In the genomic region with DNA sequence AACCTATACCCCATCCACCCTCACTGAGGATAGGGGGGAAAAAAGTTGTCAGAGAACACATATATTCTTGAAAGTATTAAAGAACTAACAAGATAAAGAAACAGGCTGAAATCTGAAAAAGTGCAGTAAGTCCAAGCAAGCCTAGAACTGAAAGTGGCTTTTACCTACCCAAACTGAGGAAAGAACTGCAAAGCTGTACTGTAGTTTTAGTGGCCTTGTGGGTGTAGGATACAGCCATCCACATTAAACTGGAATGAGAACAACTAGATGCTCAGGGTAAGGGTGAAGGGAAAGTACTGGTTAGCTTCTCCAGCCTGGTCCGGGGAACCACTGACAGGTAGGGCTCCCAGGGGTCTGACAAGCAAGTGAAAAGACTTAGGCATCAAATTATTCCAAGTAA, we compare ENCODE assay signal across 15 cellular contexts. TPM values are rescaled to one million over a fixed set of nuclear protein-coding genes. Genes with fewer than 3 reads are reported as not detected.
A peak's percentile ranks its signal among the peaks of the same experiment; 100 is the strongest.
DNase-seq lines count a peak whose midpoint lies in the region; ATAC-seq and TF ChIP-seq lines count a peak whose summit lies in the region.
"Had no signal": no experiment of that assay in that cellular context is flagged by ENCODE, and none has a peak within 500 bp of the region (broad histone marks: within the 10 kb centered on the region; RNA-seq: fewer than 3 reads in every experiment).

No MANE protein-coding gene starts in this region.

- no TSS peak for BruUV-seq in OCI-LY7 (replicated peaks; lab: Mats Ljungman, UMichigan)

- peak overlapping the region; percentile 15 to 77 (median 57) for H3K27ac Mint-ChIP-seq in CD4-positive, alpha-beta memory T cell
- peak overlapping the region in 4 of 6 donors; percentile 29 to 70 (median 50) for H3K27ac Mint-ChIP-seq in immature natural killer cell

- H3K4me3 Mint-ChIP-seq in CD4-positive, alpha-beta memory T cell = peak overlapping the region in 4 of 8 donors; percentile 8 to 61 (median 40)
- peak overlapping the region in 1 of 5 donors; percentile 18 for H3K4me3 Mint-ChIP-seq in immature natural killer cell

- H3K36me3 ChIP-seq in CD4-positive, alpha-beta memory T cell (ENCODE audit: insufficient read depth, low read length) = peaks cover 4% of the 10 kb centered on the region
- H3K36me3 ChIP-seq in OCI-LY7 (ENCODE audit: insufficient read depth, low read length) = peaks cover 6% of the 10 kb centered on the region
- H3K36me3 ChIP-seq: thyroid gland had no signal

- H3K79me2 ChIP-seq in OCI-LY7 (ENCODE audit: insufficient read depth, low read depth, low read length) = peaks cover 100% of the 10 kb centered on the region

- H3K27me3 ChIP-seq in CD4-positive, alpha-beta memory T cell (ENCODE audit: insufficient read depth, low read length) = no peaks in the 10 kb centered on the region
- H3K27me3 ChIP-seq: BLaER1 treated with 17β-estradiol and CSF1 and Interleukin-3, amounts not matched to agents 10 nM and 100 nM; thyroid gland had no signal

- POLR2A ChIA-PET in CD4-positive, alpha-beta memory T cell (lab: Charles Lee; ENCODE audit: partially characterized antibody) = interaction anchor here (1.6 kb wide), 1 partner anchor 9 kb away, joined by 15 read pairs; the partner anchor contains the start of gene UBP1
- POLR2A ChIA-PET in OCI-LY7 (lab: Charles Lee) = interaction anchor here (0.5 to 3.0 kb wide), 4 partner anchors 9 to 317 kb away, joined by 4 to 22 read pairs (median 6); partner anchors contain the start of gene UBP1

- in situ Hi-C loops in KBM-7 (cut with MboI; ENCODE audit: low pct_unique_long_range_greater_than_20kb, low sequenced_read_pairs) = no loop called here

- H3K9me3 ChIP-seq in CD4-positive, alpha-beta memory T cell (ENCODE audit: control insufficient read depth in 1 of 2, low read length in 2 of 2) = no peaks in the 10 kb centered on the region
- H3K9me3 ChIP-seq in OCI-LY7 (ENCODE audit: low read length) = no peaks in the 10 kb centered on the region
- H3K9me3 ChIP-seq: BLaER1 treated with 17β-estradiol and CSF1 and Interleukin-3, amounts not matched to agents 10 nM and 100 nM; psoas muscle; thyroid gland had no signal

- no peak overlapping the region for H3K4me3 ChIP-seq in CD4-positive, alpha-beta memory T cell (ENCODE audit: low read length in 2 of 2)
- H3K4me3 ChIP-seq in OCI-LY7 (ENCODE audit: low read depth, low read length, poor library complexity, severe bottlenecking) = no peak overlapping the region
- H3K4me3 ChIP-seq: BLaER1 treated with 17β-estradiol and CSF1 and Interleukin-3, amounts not matched to agents 10 nM and 100 nM; GM23248; psoas muscle; thyroid gland had no signal

- no peak for TF ChIP-seq CTCF in OCI-LY7 (conservative IDR thresholded peaks at IDR 0.05; ENCODE audit: low read length)

- H3K27ac ChIP-seq in CD4-positive, alpha-beta memory T cell (ENCODE audit: low read depth, low read length) = no peak overlapping the region
- no peak overlapping the region for H3K27ac ChIP-seq in OCI-LY7 (ENCODE audit: low read depth, low read length, poor library complexity, severe bottlenecking)
- H3K27ac ChIP-seq: GM23248, thyroid gland had no signal

- intact Hi-C loops in CD4-positive, alpha-beta memory T cell (cut with micrococcal nuclease) = no loop called here
- intact Hi-C loops in OCI-LY7 (cut with micrococcal nuclease; ENCODE audit: unreplicated experiment) = no loop called here
- intact Hi-C loops in cardiac septum (cut with DNase I) = loop anchor here (10.0 kb wide), 1 partner anchor 365 kb away; the partner anchor contains the start of gene PDCD6IP

- H3K4me1 Mint-ChIP-seq in CD4-positive, alpha-beta memory T cell = peaks cover 48 to 81% (median 66%) of the 10 kb centered on the region in 4 donors
- peaks cover 70 to 93% of the 10 kb centered on the region in 2 donors for H3K4me1 Mint-ChIP-seq in immature natural killer cell

- DNase-seq in CD4-positive, alpha-beta memory T cell = no peak
- DNase-seq in OCI-LY7 (ENCODE audit: low spot score) (no peak), immature natural killer cell (no peak), midbrain (lab: John Stamatoyannopoulos, UW) (no peak), cardiac septum (ENCODE audit: low spot score) (no peak), KBM-7 (no peak)
- DNase-seq: amniotic stem cell, GM23248, kidney, NCI-H146, NCI-H446, psoas muscle, thyroid gland had no signal

- H3K9me2 ChIP-seq in OCI-LY7 (ENCODE audit: insufficient read depth, low read length) = no peaks in the 10 kb centered on the region

- no peaks in the 10 kb centered on the region for H3K27me3 Mint-ChIP-seq in CD4-positive, alpha-beta memory T cell
- peaks cover 0 to 3% (median 0%) of the 10 kb centered on the region in 3 donors for H3K27me3 Mint-ChIP-seq in immature natural killer cell (ENCODE audit: low read depth in 3 of 3)

- H2AFZ ChIP-seq in OCI-LY7 (ENCODE audit: low read length) = no peak overlapping the region
- H2AFZ ChIP-seq: GM23248 had no signal

- CTCF ChIA-PET in CD4-positive, alpha-beta memory T cell (lab: Charles Lee; ENCODE audit: partially characterized antibody) = interaction anchor here (1.5 kb wide), 1 partner anchor 8 kb away, joined by 3 read pairs; no protein-coding TSS in a partner anchor
- CTCF ChIA-PET in OCI-LY7 (lab: Charles Lee; ENCODE audit: unreplicated experiment) = no interaction called here

- H3K9me3 Mint-ChIP-seq in CD4-positive, alpha-beta memory T cell = no peaks in the 10 kb centered on the region
- no peaks in the 10 kb centered on the region for H3K9me3 Mint-ChIP-seq in immature natural killer cell

- H3K4me2 ChIP-seq in OCI-LY7 (ENCODE audit: low read length) = peak overlapping the region; percentile 7; the same call in 1 of the 2 replicates

- peak; percentile 33 for ATAC-seq in GM18909 (IDR thresholded peaks at IDR 0.05; ENCODE audit: poor library complexity, unreplicated experiment)
- ATAC-seq: psoas muscle had no signal

- peaks cover 3 to 13% of the 10 kb centered on the region in 2 donors for H3K36me3 Mint-ChIP-seq in CD4-positive, alpha-beta memory T cell
- H3K36me3 Mint-ChIP-seq in immature natural killer cell = peaks cover 0 to 4% (median 3%) of the 10 kb centered on the region in 3 donors

- peaks cover 69% of the 10 kb centered on the region for H3K4me1 ChIP-seq in CD4-positive, alpha-beta memory T cell (ENCODE audit: insufficient read depth, low read length)
- H3K4me1 ChIP-seq in OCI-LY7 (ENCODE audit: insufficient read depth, low read length, poor library complexity, severe bottlenecking) = peaks cover 22% of the 10 kb centered on the region

- peaks cover 44% of the 10 kb centered on the region for H4K20me1 ChIP-seq in OCI-LY7 (ENCODE audit: insufficient read depth, low read length)

RNA-seq across cellular contexts. Expression of gene UBP1, which starts 10.1 kb away (rescaled TPM):
- total RNA-seq in CD4-positive, alpha-beta memory T cell = 10 to 100 TPM; 91.8 to 94.1 TPM
- 10 to 100 TPM in 1 of 2 donors, 1 to 10 TPM in 1; 7.0 to 14.5 TPM for polyA plus RNA-seq in CD4-positive, alpha-beta memory T cell
- total RNA-seq in OCI-LY7 (2014; rRNA removed; shearing (Covaris generic)) = 53.2 and 73.0 TPM in 2 replicates
- total RNA-seq in OCI-LY7 (2022) (83.8 and 94.0 TPM in 2 replicates), cardiac septum (46.9 TPM)
- polyA plus RNA-seq in immature natural killer cell = 10 to 100 TPM in 2 of 3 donors, 1 to 10 TPM in 1; 9.5 to 12.4 (median 10.3) TPM
